Comparison of ENCODE assay signal across 23 cellular contexts in the genomic region with DNA sequence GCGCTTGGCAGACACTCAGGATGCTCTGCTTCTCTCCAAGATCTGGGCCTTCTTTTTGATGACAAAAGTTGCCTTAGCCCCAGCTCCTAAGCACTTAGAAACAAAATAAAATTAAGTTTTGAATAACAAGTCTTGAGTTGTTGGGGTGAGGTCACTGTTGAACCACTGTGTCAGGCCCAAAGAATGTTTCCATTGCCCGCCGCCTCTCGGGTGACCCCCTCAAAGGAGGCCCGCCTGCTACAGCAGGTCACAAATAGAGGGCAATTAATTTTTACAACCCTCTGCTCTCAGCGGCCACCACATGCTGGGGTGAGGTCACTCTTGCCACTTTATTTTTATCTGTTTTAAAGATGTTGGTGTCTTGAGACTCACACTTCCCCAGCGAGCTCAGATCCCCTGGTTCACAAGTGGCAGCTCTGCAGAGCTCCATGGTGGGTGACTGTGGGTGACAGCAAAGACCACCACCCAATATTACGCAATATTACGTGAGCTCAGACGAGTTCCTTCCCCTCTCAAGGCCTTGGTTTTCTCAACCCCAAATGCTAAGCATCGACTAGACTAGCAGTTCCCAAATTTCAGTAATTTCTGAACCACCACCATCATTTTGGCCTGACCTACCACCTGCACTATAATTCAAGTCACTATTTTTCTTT.
DNase-seq lines count a peak whose midpoint lies in the region; ATAC-seq and TF ChIP-seq lines count a peak whose summit lies in the region.
"Had no signal": no experiment of that assay in that cellular context is flagged by ENCODE, and none has a peak within 500 bp of the region (broad histone marks: within the 10 kb centered on the region; RNA-seq: fewer than 3 reads in every experiment).

No MANE protein-coding gene starts in this region.

- intact Hi-C loops in naive thymus-derived CD4-positive, alpha-beta T cell (cut with micrococcal nuclease): no loop called here

- POLR2A ChIA-PET in naive thymus-derived CD4-positive, alpha-beta T cell (lab: Charles Lee): no interaction called here

- no peaks in the 10 kb centered on the region for H3K36me3 ChIP-seq in suprapubic skin
- no peaks in the 10 kb centered on the region for H3K36me3 ChIP-seq in naive thymus-derived CD4-positive, alpha-beta T cell (ENCODE audit: control insufficient read depth in 2 of 3, insufficient read depth in 3 of 3, low read length in 3 of 3)
- H3K36me3 ChIP-seq: esophagus muscularis mucosa, left ventricle myocardium inferior, upper lobe of left lung had no signal

- DNase-seq in GM04503 (ENCODE audit: low read depth): peak; percentile 82
- DNase-seq in RPMI7951 (ENCODE audit: low read depth): peak; percentile 59
- DNase-seq in islet precursor cell: peak; percentile 83
- no peak for DNase-seq in suprapubic skin (ENCODE audit: low spot score in 2 of 2)
- DNase-seq in naive thymus-derived CD4-positive, alpha-beta T cell: no peak
- DNase-seq in 8988T: no peak
- DNase-seq: activated B cell treated with CpG ODN at 0.5 μM for 24 hours; activated CD8-positive, alpha-beta memory T cell treated with anti-CD3 and anti-CD28 coated beads, Interleukin-2, amount 10 ng/mL, durations not matched to agents 7 days and 5 days; activated effector memory CD4-positive, alpha-beta T cell treated with anti-CD3 and anti-CD28 coated beads, Interleukin-2, amount 50 U/mL, for 16 hours; CD4-positive, CD25-positive, alpha-beta regulatory T cell; dermis blood vessel endothelial cell; DMS79 treated with DMSO at 0.1 percent for 48 hours; left ventricle myocardium inferior; naive B cell; NCI-H1694 treated with DMSO at 0.1 percent for 48 hours; NCI-H510A treated with DMSO at 0.1 percent for 48 hours; SW 1271; upper lobe of left lung had no signal

- no peaks in the 10 kb centered on the region for H3K27me3 ChIP-seq in suprapubic skin
- no peaks in the 10 kb centered on the region for H3K27me3 ChIP-seq in naive thymus-derived CD4-positive, alpha-beta T cell (ENCODE audit: control insufficient read depth in 2 of 2, insufficient read depth in 2 of 2, low read length in 2 of 2)
- H3K27me3 ChIP-seq: esophagus muscularis mucosa, upper lobe of left lung had no signal

- H3K4me3 ChIP-seq in suprapubic skin: no peak overlapping the region
- H3K4me3 ChIP-seq in naive thymus-derived CD4-positive, alpha-beta T cell (ENCODE audit: low read length): no peak overlapping the region
- H3K4me3 ChIP-seq: esophagus muscularis mucosa, left ventricle myocardium inferior, upper lobe of left lung had no signal

- H3K27me3 Mint-ChIP-seq in naive thymus-derived CD4-positive, alpha-beta T cell: peaks cover 0 to 10% (median 0%) of the 10 kb centered on the region in 5 donors
- H3K27me3 Mint-ChIP-seq: activated CD8-positive, alpha-beta memory T cell treated with anti-CD3 and anti-CD28 coated beads, Interleukin-2, amount 10 ng/mL, durations not matched to agents 7 days and 5 days had no signal

- H3K27ac Mint-ChIP-seq in naive thymus-derived CD4-positive, alpha-beta T cell: no peak overlapping the region
- H3K27ac Mint-ChIP-seq: activated B cell treated with CpG ODN at 0.5 μM for 24 hours; activated CD8-positive, alpha-beta memory T cell treated with anti-CD3 and anti-CD28 coated beads, Interleukin-2, amount 10 ng/mL, durations not matched to agents 7 days and 5 days; CD4-positive, CD25-positive, alpha-beta regulatory T cell; naive B cell; stimulated activated effector memory CD8-positive, alpha-beta T cell treated with anti-CD3 and anti-CD28 coated beads, Interleukin-12 subunit alpha, Interleukin-12 subunit beta, amount 100 ng/mL, for 72 hours had no signal

- no peak for ATAC-seq in naive thymus-derived CD4-positive, alpha-beta T cell
- ATAC-seq in SK-N-SH treated with all-trans-retinoic acid at 6 μM for 48 hours: no peak
- ATAC-seq: activated CD8-positive, alpha-beta memory T cell treated with anti-CD3 and anti-CD28 coated beads, Interleukin-2, amount 10 ng/mL, durations not matched to agents 7 days and 5 days; Panc1; stimulated activated effector memory CD8-positive, alpha-beta T cell treated with anti-CD3 and anti-CD28 coated beads, Interleukin-12 subunit alpha, Interleukin-12 subunit beta, amount 100 ng/mL, for 72 hours had no signal

- no peaks in the 10 kb centered on the region for H3K4me1 Mint-ChIP-seq in naive thymus-derived CD4-positive, alpha-beta T cell
- H3K4me1 Mint-ChIP-seq: activated B cell treated with CpG ODN at 0.5 μM for 24 hours; activated CD8-positive, alpha-beta memory T cell treated with anti-CD3 and anti-CD28 coated beads, Interleukin-2, amount 10 ng/mL, durations not matched to agents 7 days and 5 days; CD4-positive, CD25-positive, alpha-beta regulatory T cell; naive B cell; stimulated activated effector memory CD8-positive, alpha-beta T cell treated with anti-CD3 and anti-CD28 coated beads, Interleukin-12 subunit alpha, Interleukin-12 subunit beta, amount 100 ng/mL, for 72 hours had no signal

- peak overlapping the region; percentile 68 for H3K27ac ChIP-seq in suprapubic skin
- no peak overlapping the region for H3K27ac ChIP-seq in naive thymus-derived CD4-positive, alpha-beta T cell (ENCODE audit: low read depth, low read length)
- H3K27ac ChIP-seq: esophagus muscularis mucosa, HL-60, left ventricle myocardium inferior, upper lobe of left lung had no signal

- H3K4me1 ChIP-seq in suprapubic skin: peaks cover 24% of the 10 kb centered on the region
- H3K4me1 ChIP-seq in naive thymus-derived CD4-positive, alpha-beta T cell (ENCODE audit: control insufficient read depth in 2 of 2, insufficient read depth in 2 of 2, low read length in 2 of 2): no peaks in the 10 kb centered on the region
- H3K4me1 ChIP-seq: upper lobe of left lung had no signal

- peaks cover 0 to 7% (median 0%) of the 10 kb centered on the region in 11 donors for H3K9me3 Mint-ChIP-seq in naive thymus-derived CD4-positive, alpha-beta T cell
- H3K9me3 Mint-ChIP-seq: stimulated activated effector memory CD8-positive, alpha-beta T cell treated with anti-CD3 and anti-CD28 coated beads, Interleukin-12 subunit alpha, Interleukin-12 subunit beta, amount 100 ng/mL, for 72 hours had no signal

- no peak for TF ChIP-seq POLR2A in suprapubic skin (IDR thresholded peaks at IDR 0.05)

- no peak overlapping the region for H3K4me3 Mint-ChIP-seq in naive thymus-derived CD4-positive, alpha-beta T cell
- H3K4me3 Mint-ChIP-seq: activated B cell treated with CpG ODN at 0.5 μM for 24 hours; activated CD8-positive, alpha-beta memory T cell treated with anti-CD3 and anti-CD28 coated beads, Interleukin-2, amount 10 ng/mL, durations not matched to agents 7 days and 5 days; CD4-positive, CD25-positive, alpha-beta regulatory T cell; naive B cell; stimulated activated effector memory CD8-positive, alpha-beta T cell treated with anti-CD3 and anti-CD28 coated beads, Interleukin-12 subunit alpha, Interleukin-12 subunit beta, amount 100 ng/mL, for 72 hours had no signal

- CTCF ChIA-PET in naive thymus-derived CD4-positive, alpha-beta T cell (lab: Charles Lee): interaction anchor here (1.1 kb wide), 1 partner anchor 23 kb away, joined by 3 read pairs; no protein-coding TSS in a partner anchor

- TF ChIP-seq CTCF in suprapubic skin (IDR thresholded peaks at IDR 0.05): no peak

- no peak for TF ChIP-seq EP300 in suprapubic skin (IDR thresholded peaks at IDR 0.05)

- WGBS in suprapubic skin: 84% methylated on average over 11 of the region's 11 CpGs

- H3K36me3 Mint-ChIP-seq in naive thymus-derived CD4-positive, alpha-beta T cell: no peaks in the 10 kb centered on the region
- H3K36me3 Mint-ChIP-seq: activated CD8-positive, alpha-beta memory T cell treated with anti-CD3 and anti-CD28 coated beads, Interleukin-2, amount 10 ng/mL, durations not matched to agents 7 days and 5 days; CD4-positive, CD25-positive, alpha-beta regulatory T cell; naive B cell; stimulated activated effector memory CD8-positive, alpha-beta T cell treated with anti-CD3 and anti-CD28 coated beads, Interleukin-12 subunit alpha, Interleukin-12 subunit beta, amount 100 ng/mL, for 72 hours had no signal

- no peaks in the 10 kb centered on the region for H3K9me3 ChIP-seq in suprapubic skin
- H3K9me3 ChIP-seq in naive thymus-derived CD4-positive, alpha-beta T cell (ENCODE audit: control insufficient read depth in 2 of 3, low read length in 3 of 3): no peaks in the 10 kb centered on the region
- H3K9me3 ChIP-seq: esophagus muscularis mucosa, left ventricle myocardium inferior, upper lobe of left lung had no signal

TF ChIP-seq in SK-N-SH treated with all-trans-retinoic acid at 6 μM for 48 hours, 23 proteins besides CTCF, POLR2A, EP300 and RAD21 (continues in another document):
- TF ChIP-seq CSDC2 (CRISPR knock-in tag; IDR thresholded peaks at IDR 0.05) (no peak), ISL1 (CRISPR knock-in tag; IDR thresholded peaks at IDR 0.05) (no peak), ZNF70 (CRISPR knock-in tag; IDR thresholded peaks at IDR 0.05) (no peak)
- TF ChIP-seq, protein P1, sequence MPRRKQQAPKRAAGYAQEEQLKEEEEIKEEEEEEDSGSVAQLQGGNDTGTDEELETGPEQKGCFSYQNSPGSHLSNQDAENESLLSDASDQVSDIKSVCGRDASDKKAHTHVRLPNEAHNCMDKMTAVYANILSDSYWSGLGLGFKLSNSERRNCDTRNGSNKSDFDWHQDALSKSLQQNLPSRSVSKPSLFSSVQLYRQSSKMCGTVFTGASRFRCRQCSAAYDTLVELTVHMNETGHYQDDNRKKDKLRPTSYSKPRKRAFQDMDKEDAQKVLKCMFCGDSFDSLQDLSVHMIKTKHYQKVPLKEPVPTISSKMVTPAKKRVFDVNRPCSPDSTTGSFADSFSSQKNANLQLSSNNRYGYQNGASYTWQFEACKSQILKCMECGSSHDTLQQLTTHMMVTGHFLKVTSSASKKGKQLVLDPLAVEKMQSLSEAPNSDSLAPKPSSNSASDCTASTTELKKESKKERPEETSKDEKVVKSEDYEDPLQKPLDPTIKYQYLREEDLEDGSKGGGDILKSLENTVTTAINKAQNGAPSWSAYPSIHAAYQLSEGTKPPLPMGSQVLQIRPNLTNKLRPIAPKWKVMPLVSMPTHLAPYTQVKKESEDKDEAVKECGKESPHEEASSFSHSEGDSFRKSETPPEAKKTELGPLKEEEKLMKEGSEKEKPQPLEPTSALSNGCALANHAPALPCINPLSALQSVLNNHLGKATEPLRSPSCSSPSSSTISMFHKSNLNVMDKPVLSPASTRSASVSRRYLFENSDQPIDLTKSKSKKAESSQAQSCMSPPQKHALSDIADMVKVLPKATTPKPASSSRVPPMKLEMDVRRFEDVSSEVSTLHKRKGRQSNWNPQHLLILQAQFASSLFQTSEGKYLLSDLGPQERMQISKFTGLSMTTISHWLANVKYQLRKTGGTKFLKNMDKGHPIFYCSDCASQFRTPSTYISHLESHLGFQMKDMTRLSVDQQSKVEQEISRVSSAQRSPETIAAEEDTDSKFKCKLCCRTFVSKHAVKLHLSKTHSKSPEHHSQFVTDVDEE (CRISPR knock-in tag; IDR thresholded peaks at IDR 0.05): no peak

Comparison
In these comparisons a context has a peak if more than half of its experiments do, and no peak if none do; other contexts are left out.
1. DNase-seq: peak in GM04503 (single experiment), RPMI7951 (single experiment) and islet precursor cell (single experiment); none in suprapubic skin (0 of 2), naive thymus-derived CD4-positive, alpha-beta T cell (0 of 9) and 8988T (single experiment).